In the genomic region with DNA sequence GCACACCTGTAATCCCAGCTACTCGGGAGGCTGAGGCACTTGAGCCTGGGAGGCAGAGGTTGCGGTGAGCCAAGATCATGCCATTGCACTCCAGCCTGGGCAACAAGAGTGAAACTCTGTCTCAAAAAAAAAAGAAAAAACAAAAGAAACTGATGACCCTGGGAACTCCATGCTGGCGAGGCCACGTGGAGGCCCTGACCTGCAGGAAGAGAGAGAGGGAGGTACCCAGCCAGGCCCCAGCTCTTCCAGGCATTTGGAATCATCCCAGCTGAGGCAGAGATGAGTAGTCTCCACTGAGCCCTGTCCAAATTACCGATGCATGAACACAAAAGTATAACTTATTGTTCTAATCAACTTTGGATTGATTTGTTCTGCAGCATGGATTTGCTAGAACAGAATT, we compare ENCODE assay signal across 24 cellular contexts.
"Had no signal": no experiment of that assay in that cellular context is flagged by ENCODE, and none has a peak within 500 bp of the region (broad histone marks: within the 10 kb centered on the region; RNA-seq: fewer than 3 reads in every experiment).

No MANE protein-coding gene starts in this region.

- H3K4me1 ChIP-seq: breast epithelium, Peyer's patch had no signal

- H3K9me3 Mint-ChIP-seq: activated B cell treated with CpG ODN at 0.5 μM for 24 hours; activated CD4-positive, alpha-beta T cell treated with anti-CD3 and anti-CD28 coated beads, Interleukin-2, amount 10 ng/mL, durations not matched to agents 24 days and 14 days; activated T-cell treated with anti-CD3 and anti-CD28 coated beads, Interleukin-2, amount 50 U/mL, for 4 hours; T-helper 1 cell treated with Interleukin-12 subunit alpha and Interleukin-12 subunit beta and Interleukin-4 antibody, amounts not matched to agents 30 μg/mL and 1 μg/mL, for 36 hours had no signal

- H3K27ac ChIP-seq: breast epithelium, Peyer's patch, RWPE1, SJCRH30 had no signal

- H3K4me3 Mint-ChIP-seq: activated B cell treated with CpG ODN at 0.5 μM for 24 hours; activated CD4-positive, alpha-beta T cell treated with anti-CD3 and anti-CD28 coated beads, Interleukin-2, amount 10 ng/mL, durations not matched to agents 24 days and 14 days; activated CD8-positive, alpha-beta memory T cell treated with anti-CD3 and anti-CD28 coated beads, Interleukin-2, amount 10 ng/mL, durations not matched to agents 7 days and 5 days; activated naive CD8-positive, alpha-beta T cell; activated T-cell treated with anti-CD3 and anti-CD28 coated beads, Interleukin-2, amount 50 U/mL, for 4 hours; T-helper 1 cell treated with Interleukin-12 subunit alpha and Interleukin-12 subunit beta and Interleukin-4 antibody, amounts not matched to agents 30 μg/mL and 1 μg/mL, for 36 hours had no signal

- H3K36me3 ChIP-seq: breast epithelium, Peyer's patch, SJCRH30 had no signal

- H3K36me3 Mint-ChIP-seq: activated CD8-positive, alpha-beta memory T cell treated with anti-CD3 and anti-CD28 coated beads, Interleukin-2, amount 10 ng/mL, durations not matched to agents 7 days and 5 days; activated naive CD8-positive, alpha-beta T cell had no signal

- H3K4me3 ChIP-seq: breast epithelium, Peyer's patch, SJCRH30 had no signal

- H3K9me3 ChIP-seq: breast epithelium, Peyer's patch, SJCRH30, SK-N-SH had no signal

- H3K27me3 Mint-ChIP-seq: activated naive CD8-positive, alpha-beta T cell had no signal

- H3K27me3 ChIP-seq: breast epithelium, Peyer's patch had no signal

- H3K9ac ChIP-seq: SK-N-SH had no signal

- H3K27ac Mint-ChIP-seq: activated B cell treated with CpG ODN at 0.5 μM for 24 hours; activated CD4-positive, alpha-beta T cell treated with anti-CD3 and anti-CD28 coated beads, Interleukin-2, amount 10 ng/mL, durations not matched to agents 24 days and 14 days; activated CD8-positive, alpha-beta memory T cell treated with anti-CD3 and anti-CD28 coated beads, Interleukin-2, amount 10 ng/mL, durations not matched to agents 7 days and 5 days; activated naive CD8-positive, alpha-beta T cell; T-helper 1 cell treated with Interleukin-12 subunit alpha and Interleukin-12 subunit beta and Interleukin-4 antibody, amounts not matched to agents 30 μg/mL and 1 μg/mL, for 36 hours had no signal

- H3K4me1 Mint-ChIP-seq: activated B cell treated with CpG ODN at 0.5 μM for 24 hours; activated CD4-positive, alpha-beta T cell treated with anti-CD3 and anti-CD28 coated beads, Interleukin-2, amount 10 ng/mL, durations not matched to agents 24 days and 14 days; activated CD8-positive, alpha-beta memory T cell treated with anti-CD3 and anti-CD28 coated beads, Interleukin-2, amount 10 ng/mL, durations not matched to agents 7 days and 5 days had no signal

- DNase-seq: activated B cell treated with CpG ODN at 0.5 μM for 24 hours; activated CD4-positive, alpha-beta T cell treated with anti-CD3 and anti-CD28 coated beads for 1 hour; activated CD4-positive, alpha-beta T cell treated with anti-CD3 and anti-CD28 coated beads, Interleukin-2, amount 10 ng/mL, durations not matched to agents 24 days and 14 days; activated CD4-positive, alpha-beta T cell treated with anti-CD3 and anti-CD28 coated beads, Interleukin-2, amount 50 U/mL, for 48 hours; activated CD8-positive, alpha-beta memory T cell treated with anti-CD3 and anti-CD28 coated beads, Interleukin-2, amount 10 ng/mL, durations not matched to agents 7 days and 5 days; activated effector memory CD4-positive, alpha-beta T cell treated with anti-CD3 and anti-CD28 coated beads, Interleukin-2, amount 50 U/mL, for 16 hours; activated naive CD4-positive, alpha-beta T cell treated with Interleukin-2 at 50 U/mL for 16 hours; activated T-cell treated with anti-CD3 and anti-CD28 coated beads, Interleukin-2, amount 50 U/mL, for 4 hours; aorta; caudate nucleus; MM.1S; NCI-H1105; NCI-H1436; NCI-H1694 treated with DMSO at 0.1 percent for 48 hours; NCI-H2029 treated with DMSO at 0.1 percent for 48 hours; NCI-H510A treated with DMSO at 0.1 percent for 48 hours; Peyer's patch; Right ventricle myocardium superior; SJCRH30; SK-N-SH had no signal
